Comparison of ENCODE assay signal across 20 cellular contexts in the genomic region with DNA sequence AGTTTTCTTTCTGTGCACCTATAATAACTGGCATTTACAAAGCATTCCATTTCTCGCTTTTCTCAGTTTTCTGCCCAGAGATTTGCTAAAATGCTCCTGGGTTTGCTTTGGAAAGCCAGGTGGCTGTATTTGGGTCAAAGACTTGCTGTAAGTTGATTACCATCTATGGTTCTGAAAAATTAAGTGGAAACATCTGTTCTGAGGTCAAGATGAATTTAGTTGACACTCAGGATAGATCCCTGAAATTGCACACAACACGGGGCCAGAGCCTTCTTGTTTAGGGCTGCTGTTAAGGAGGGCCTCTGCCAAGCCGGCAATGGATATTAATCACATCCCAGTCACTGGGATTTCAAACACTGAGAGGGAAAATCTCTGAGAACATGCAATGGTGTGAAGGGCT.
"Had no signal": no experiment of that assay in that cellular context is flagged by ENCODE, and none has a peak within 500 bp of the region (broad histone marks: within the 10 kb centered on the region; RNA-seq: fewer than 3 reads in every experiment).

No MANE protein-coding gene starts in this region.

- H3K36me3 Mint-ChIP-seq: activated CD4-positive, alpha-beta memory T cell treated with anti-CD3 and anti-CD28 coated beads for 36 hours; activated CD8-positive, alpha-beta memory T cell treated with anti-CD3 and anti-CD28 coated beads, Interleukin-2, amount 10 ng/mL, durations not matched to agents 7 days and 5 days; activated naive CD8-positive, alpha-beta T cell treated with anti-CD3 and anti-CD28 coated beads for 36 hours had no signal

- H3K27me3 Mint-ChIP-seq: activated B cell treated with CpG ODN at 0.5 μM for 24 hours; activated CD4-positive, alpha-beta memory T cell treated with anti-CD3 and anti-CD28 coated beads for 36 hours; activated CD8-positive, alpha-beta memory T cell treated with anti-CD3 and anti-CD28 coated beads, Interleukin-2, amount 10 ng/mL, durations not matched to agents 7 days and 5 days; central memory CD8-positive, alpha-beta T cell had no signal

- H3K4me3 ChIP-seq: coronary artery, tibial nerve had no signal

- H3K27ac Mint-ChIP-seq: activated B cell treated with CpG ODN at 0.5 μM for 24 hours; activated CD4-positive, alpha-beta memory T cell treated with anti-CD3 and anti-CD28 coated beads for 36 hours; activated CD8-positive, alpha-beta memory T cell treated with anti-CD3 and anti-CD28 coated beads, Interleukin-2, amount 10 ng/mL, durations not matched to agents 7 days and 5 days; activated naive CD8-positive, alpha-beta T cell treated with anti-CD3 and anti-CD28 coated beads for 36 hours had no signal

- ATAC-seq: activated CD8-positive, alpha-beta memory T cell treated with anti-CD3 and anti-CD28 coated beads, Interleukin-2, amount 10 ng/mL, durations not matched to agents 7 days and 5 days; stimulated activated naive CD8-positive, alpha-beta T cell treated with anti-CD3 and anti-CD28 coated beads, Interleukin-15, Interleukin-2, amounts not matched to agents 100 U/mL and 50 U/mL, for 24 hours had no signal

- DNase-seq: activated B cell treated with CpG ODN at 0.5 μM for 24 hours; activated CD4-positive, alpha-beta memory T cell treated with anti-CD3 and anti-CD28 coated beads for 36 hours; activated CD4-positive, alpha-beta T cell treated with anti-CD3 and anti-CD28 coated beads for 4 hours; activated CD8-positive, alpha-beta memory T cell treated with anti-CD3 and anti-CD28 coated beads, Interleukin-2, amount 10 ng/mL, durations not matched to agents 7 days and 5 days; activated naive CD8-positive, alpha-beta T cell treated with anti-CD3 and anti-CD28 coated beads for 36 hours; brain microvascular endothelial cell; erythroblast; hippocampal formation; islet precursor cell; midbrain; stimulated activated CD4-positive, alpha-beta T cell treated with anti-CD3 and anti-CD28 coated beads, Interleukin-12 subunit alpha, Interleukin-12 subunit beta, amount 100 ng/mL, for 4 hours; stimulated activated CD4-positive, alpha-beta T cell treated with anti-CD3 and anti-CD28 coated beads, Interleukin-1b, Interleukin-23, amount 100 ng/mL, for 48 hours; stimulated activated naive CD8-positive, alpha-beta T cell treated with anti-CD3 and anti-CD28 coated beads, Interleukin-15, Interleukin-2, amounts not matched to agents 100 U/mL and 50 U/mL, for 24 hours; substantia nigra; T-helper 1 cell; T-helper 9 cell had no signal

- H3K9me3 ChIP-seq: tibial nerve had no signal

- H3K9me3 Mint-ChIP-seq: activated B cell treated with CpG ODN at 0.5 μM for 24 hours, neural crest cell had no signal

- H3K4me1 Mint-ChIP-seq: activated B cell treated with CpG ODN at 0.5 μM for 24 hours; activated CD8-positive, alpha-beta memory T cell treated with anti-CD3 and anti-CD28 coated beads, Interleukin-2, amount 10 ng/mL, durations not matched to agents 7 days and 5 days; activated naive CD8-positive, alpha-beta T cell treated with anti-CD3 and anti-CD28 coated beads for 36 hours; central memory CD8-positive, alpha-beta T cell had no signal

- H3K27ac ChIP-seq: brain microvascular endothelial cell, coronary artery, tibial nerve had no signal

- H3K36me3 ChIP-seq: brain microvascular endothelial cell, tibial nerve had no signal

- H3K27me3 ChIP-seq: brain microvascular endothelial cell, tibial nerve had no signal

- H3K4me3 Mint-ChIP-seq: activated B cell treated with CpG ODN at 0.5 μM for 24 hours; activated CD4-positive, alpha-beta memory T cell treated with anti-CD3 and anti-CD28 coated beads for 36 hours; activated CD8-positive, alpha-beta memory T cell treated with anti-CD3 and anti-CD28 coated beads, Interleukin-2, amount 10 ng/mL, durations not matched to agents 7 days and 5 days; activated naive CD8-positive, alpha-beta T cell treated with anti-CD3 and anti-CD28 coated beads for 36 hours; central memory CD8-positive, alpha-beta T cell; neural crest cell had no signal
